In the genomic region with DNA sequence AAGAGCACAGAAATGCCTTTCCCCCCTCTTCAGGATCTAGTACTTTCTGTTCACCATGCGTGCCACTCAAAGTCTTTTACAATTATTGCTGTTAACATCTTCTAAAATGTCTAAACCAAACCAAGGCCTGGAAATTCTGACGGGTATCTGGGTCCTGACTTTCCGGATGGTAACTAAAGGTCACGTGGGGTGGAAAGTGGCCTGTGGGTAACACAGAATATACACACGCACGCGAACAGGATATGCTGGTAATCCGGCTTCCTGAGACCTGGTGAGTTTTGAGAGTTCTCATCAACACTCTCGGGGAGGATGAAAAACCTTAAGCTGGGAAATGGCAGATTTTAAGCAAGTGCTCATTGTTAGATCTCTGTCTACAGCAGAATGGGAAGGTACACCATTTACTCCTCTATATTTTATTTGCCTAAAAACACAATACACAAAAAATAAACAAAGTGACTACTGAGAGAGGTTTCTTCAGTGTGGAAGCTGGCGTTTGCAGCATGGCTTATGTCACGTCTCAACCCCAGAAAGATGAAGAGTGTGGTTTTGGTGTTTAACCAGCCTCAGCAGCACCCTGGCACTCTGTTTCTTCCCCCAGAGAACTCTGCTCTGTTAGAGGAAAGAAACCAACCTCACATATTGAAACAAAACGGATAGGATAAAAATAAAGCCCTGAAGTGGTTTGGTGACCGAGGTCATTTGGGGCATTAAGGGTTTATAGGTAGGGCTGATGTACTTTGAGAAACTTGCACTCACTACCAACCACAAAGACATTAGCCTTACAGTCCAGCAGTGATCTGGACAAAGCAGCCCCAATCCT, we compare ENCODE assay signal across 9 cellular contexts. TPM values are rescaled to one million over a fixed set of nuclear protein-coding genes. Genes with fewer than 3 reads are reported as not detected.
DNase-seq lines count a peak whose midpoint lies in the region; ATAC-seq and TF ChIP-seq lines count a peak whose summit lies in the region.
"Had no signal": no experiment of that assay in that cellular context is flagged by ENCODE, and none has a peak within 500 bp of the region (broad histone marks: within the 10 kb centered on the region; RNA-seq: fewer than 3 reads in every experiment).

No MANE protein-coding gene starts in this region.

- H2BK5ac ChIP-seq in neuronal stem cell (ENCODE audit: low read length), result no peak overlapping the region

- no peaks in the 10 kb centered on the region for H3K9me3 ChIP-seq in aorta (ENCODE audit: control insufficient read depth, low read length)
- H3K9me3 ChIP-seq in neuronal stem cell (replicated peaks in 1 of 2; ENCODE audit: control insufficient read depth in 2 of 2, insufficient read depth in 1 of 2, low read depth in 1 of 2, low read length in 2 of 2), result no peaks in the 10 kb centered on the region
- H3K9me3 ChIP-seq: heart left ventricle had no signal

- H3K4me3 ChIP-seq in aorta (ENCODE audit: low read length in 2 of 2) (no peak overlapping the region), neuronal stem cell (ENCODE audit: low read length in 2 of 2) (no peak overlapping the region)
- H3K4me3 ChIP-seq: heart left ventricle had no signal

- H2AK5ac ChIP-seq in neuronal stem cell (ENCODE audit: low read depth, low read length), result no peak overlapping the region

- H3K4me1 Mint-ChIP-seq in endothelial cell (ENCODE audit: unreplicated experiment), result peaks cover 6% of the 10 kb centered on the region

- H2BK120ac ChIP-seq in neuronal stem cell (ENCODE audit: low read depth, low read length), result no peak overlapping the region

- H3K27me3 ChIP-seq in aorta (ENCODE audit: control insufficient read depth in 1 of 2, insufficient read depth in 2 of 2, low read length in 1 of 2), result no peaks in the 10 kb centered on the region
- no peaks in the 10 kb centered on the region for H3K27me3 ChIP-seq in neuronal stem cell (ENCODE audit: control insufficient read depth in 3 of 3, insufficient read depth in 3 of 3, low read depth in 1 of 3, low read length in 3 of 3)
- H3K27me3 ChIP-seq: heart left ventricle had no signal

- H4K91ac ChIP-seq in neuronal stem cell (ENCODE audit: low read depth, low read length, poor library complexity), result no peak overlapping the region

- H3K4ac ChIP-seq in neuronal stem cell (ENCODE audit: low read length), result no peak overlapping the region

- H3K27ac Mint-ChIP-seq in endothelial cell (ENCODE audit: unreplicated experiment), result peak overlapping the region; percentile 26

- DNase-seq in endothelial cell (ENCODE audit: low spot score) (no peak), aorta (no peak), AG20443 (ENCODE audit: low spot score) (no peak), neuronal stem cell (ENCODE audit: low spot score) (no peak)
- peak; percentile 64 to 74 for DNase-seq in stimulated activated CD8-positive, alpha-beta memory T cell treated with anti-CD3 and anti-CD28 coated beads, Interleukin-7, amount 100 ng/mL, for 1 hour (ENCODE audit: low read depth in 2 of 2)
- DNase-seq: heart left ventricle had no signal

- no peak overlapping the region for H3K23ac ChIP-seq in neuronal stem cell (ENCODE audit: low read depth, low read length, poor library complexity)

- no peak overlapping the region for H3K14ac ChIP-seq in neuronal stem cell (ENCODE audit: low read length)

- H3K27me3 Mint-ChIP-seq in endothelial cell (ENCODE audit: unreplicated experiment), result peaks cover 3% of the 10 kb centered on the region

- no peak overlapping the region for H2AFZ ChIP-seq in neuronal stem cell (ENCODE audit: low read length)

- no peak overlapping the region for H3K18ac ChIP-seq in neuronal stem cell (ENCODE audit: low read length)

- no peak overlapping the region for H4K8ac ChIP-seq in neuronal stem cell (ENCODE audit: low read depth, low read length)

- H2BK15ac ChIP-seq in neuronal stem cell (ENCODE audit: low read length), result no peak overlapping the region

- H3K4me1 ChIP-seq in aorta (ENCODE audit: control insufficient read depth in 1 of 2, insufficient read depth in 2 of 2, low read length in 2 of 2) (peaks cover 6 to 8% of the 10 kb centered on the region in 2 donors), neuronal stem cell (ENCODE audit: control insufficient read depth in 2 of 2, insufficient read depth in 1 of 2, low read depth in 1 of 2, low read length in 2 of 2) (no peaks in the 10 kb centered on the region)

- H3K27ac ChIP-seq in aorta (ENCODE audit: low read depth in 1 of 2, low read length in 2 of 2), result no peak overlapping the region
- H3K27ac ChIP-seq in neuronal stem cell (replicated peaks; ENCODE audit: low read length), result no peak overlapping the region

- 90 to 92% methylated on average over 13 of the region's 13 CpGs for WGBS in aorta, 2 donors
- no CpG with 5 or more reads among the region's 13 CpGs for WGBS in neuronal stem cell (ENCODE audit: extremely low coverage in 2 of 2, insufficient read length in 2 of 2, insufficient replicate concordance in 1 of 2), 2 donors

- H3K9ac ChIP-seq in neuronal stem cell (ENCODE audit: low read depth, low read length, poor library complexity), result no peak overlapping the region

- H3K36me3 Mint-ChIP-seq in endothelial cell (ENCODE audit: low read depth, unreplicated experiment), result peaks cover 7% of the 10 kb centered on the region

- no peaks in the 10 kb centered on the region for H3K9me3 Mint-ChIP-seq in endothelial cell (ENCODE audit: unreplicated experiment)

- no peak overlapping the region for H3K4me3 Mint-ChIP-seq in endothelial cell (ENCODE audit: unreplicated experiment)

- H3K4me2 ChIP-seq in neuronal stem cell (ENCODE audit: insufficient read depth, low read length, poor library complexity, severe bottlenecking), result no peak overlapping the region

- no peaks in the 10 kb centered on the region for H3K79me1 ChIP-seq in neuronal stem cell (ENCODE audit: low read depth, low read length)

- ATAC-seq in GM18519 (IDR thresholded peaks at IDR 0.05; ENCODE audit: low FRiP score, unreplicated experiment), result peak; percentile 52
- peak; percentile 74 for ATAC-seq in HG02973 (IDR thresholded peaks at IDR 0.05; ENCODE audit: unreplicated experiment)
- peak; percentile 84 for ATAC-seq in activated CD4-positive, CD25-positive, alpha-beta regulatory T cell treated with anti-CD3 and anti-CD28 coated beads, Interleukin-2, amount 50 U/mL, for 24 hours
- ATAC-seq in aorta (ENCODE audit: low FRiP score), result no peak

- intact Hi-C loops in aorta (cut with DNase I), result no loop called here

- TF ChIP-seq CTCF in endothelial cell (IDR thresholded peaks at IDR 0.05; ENCODE audit: unreplicated experiment), result no peak

- H3K36me3 ChIP-seq in aorta (ENCODE audit: control insufficient read depth in 1 of 2, insufficient read depth in 2 of 2, low read length in 1 of 2), result no peaks in the 10 kb centered on the region
- peaks cover 12 to 83% of the 10 kb centered on the region in 2 donors for H3K36me3 ChIP-seq in neuronal stem cell (replicated peaks in 1 of 2; ENCODE audit: control insufficient read depth in 2 of 2, insufficient read depth in 2 of 2, low read length in 2 of 2)

- no peak overlapping the region for H2BK12ac ChIP-seq in neuronal stem cell (ENCODE audit: low read length)

RNA-seq across cellular contexts. Expression of a gene that starts 37.3 kb away (rescaled TPM):
- total RNA-seq in endothelial cell (ENCODE audit: unreplicated experiment) (38.1 TPM), aorta (10 to 100 TPM; 34.8 to 67.3 TPM)
- polyA plus RNA-seq in aorta, result 10 to 100 TPM; 16.2 to 28.1 TPM
- polyA plus RNA-seq in neuronal stem cell (2013, experiment 1 of 2), result 16.6 TPM
- 16.4 TPM for polyA plus RNA-seq in neuronal stem cell (2013, experiment 2 of 2)

RNA-seq across cellular contexts. Expression of a gene that starts 37.5 kb away (rescaled TPM):
- total RNA-seq in endothelial cell (ENCODE audit: unreplicated experiment), result 27.8 TPM
- 1 to 10 TPM; 7.4 to 9.5 TPM for total RNA-seq in aorta
- polyA plus RNA-seq in aorta, result 1 to 10 TPM; 4.5 to 5.6 TPM
- polyA plus RNA-seq in neuronal stem cell (2013, experiment 1 of 2), result 20.5 TPM
- polyA plus RNA-seq in neuronal stem cell (2013, experiment 2 of 2), result 21.3 TPM

Comparison
In these comparisons a context has a peak if more than half of its experiments do, and no peak if none do; other contexts are left out.
1. DNase-seq: peak in stimulated activated CD8-positive, alpha-beta memory T cell treated with anti-CD3 and anti-CD28 coated beads, Interleukin-7, amount 100 ng/mL, for 1 hour (2 of 2); none in endothelial cell (single experiment), aorta (0 of 2), AG20443 (single experiment) and neuronal stem cell (single experiment).